Comparison of ENCODE assay signal across 16 cellular contexts in the genomic region with DNA sequence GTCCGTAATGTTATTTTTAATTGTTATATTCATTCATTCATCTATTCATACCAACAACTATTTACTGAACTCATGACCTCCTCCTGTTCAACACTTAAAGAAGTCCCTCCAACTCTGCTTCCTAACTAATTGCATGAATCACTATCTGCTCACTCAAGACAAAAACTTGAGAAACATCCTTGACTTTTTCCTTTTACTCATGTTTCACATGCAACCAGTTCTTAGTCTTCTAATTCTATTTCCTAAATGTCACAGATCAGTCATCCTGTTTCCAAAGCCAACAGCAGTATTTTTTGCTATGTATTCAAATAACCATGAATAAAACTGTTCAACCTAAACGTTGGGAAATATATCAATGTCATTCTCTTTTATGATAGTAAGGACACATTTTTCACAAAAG.
"Had no signal": no experiment of that assay in that cellular context is flagged by ENCODE, and none has a peak within 500 bp of the region (broad histone marks: within the 10 kb centered on the region; RNA-seq: fewer than 3 reads in every experiment).

No MANE protein-coding gene starts in this region.

- H3K4me1 ChIP-seq: left ventricle myocardium inferior, parathyroid adenoma, stomach had no signal

- H2AFZ ChIP-seq: parathyroid adenoma had no signal

- H3K27ac Mint-ChIP-seq: activated naive CD8-positive, alpha-beta T cell treated with anti-CD3 and anti-CD28 coated beads, Interleukin-2, amount 50 U/mL, for 24 hours; activated T-helper 17 cell treated with anti-CD3 and anti-CD28 coated beads, Interleukin-2, amount 50 U/mL, for 72 hours; memory B cell; naive thymus-derived CD8-positive, alpha-beta T cell had no signal

- ATAC-seq: activated naive CD8-positive, alpha-beta T cell treated with anti-CD3 and anti-CD28 coated beads, Interleukin-2, amount 50 U/mL, for 24 hours; activated T-helper 17 cell treated with anti-CD3 and anti-CD28 coated beads, Interleukin-2, amount 50 U/mL, for 72 hours; naive thymus-derived CD8-positive, alpha-beta T cell had no signal

- H3K4me3 Mint-ChIP-seq: activated naive CD8-positive, alpha-beta T cell treated with anti-CD3 and anti-CD28 coated beads, Interleukin-2, amount 50 U/mL, for 24 hours; activated T-helper 17 cell treated with anti-CD3 and anti-CD28 coated beads, Interleukin-2, amount 50 U/mL, for 72 hours; memory B cell; naive thymus-derived CD8-positive, alpha-beta T cell had no signal

- H3K27me3 Mint-ChIP-seq: activated naive CD8-positive, alpha-beta T cell treated with anti-CD3 and anti-CD28 coated beads, Interleukin-2, amount 50 U/mL, for 24 hours; memory B cell had no signal

- H3K27ac ChIP-seq: cardiac muscle cell, esophagus muscularis mucosa, left ventricle myocardium inferior, neutrophil, parathyroid adenoma, stomach, thoracic aorta, VCaP had no signal

- H3K36me3 Mint-ChIP-seq: memory B cell; naive thymus-derived CD8-positive, alpha-beta T cell had no signal

- H3K79me2 ChIP-seq: parathyroid adenoma had no signal

- DNase-seq: activated CD4-positive, alpha-beta T cell treated with anti-CD3 and anti-CD28 coated beads, Interleukin-2, amount 50 U/mL, for 48 hours; activated naive CD4-positive, alpha-beta T cell treated with Interleukin-2 at 50 U/mL for 16 hours; activated naive CD8-positive, alpha-beta T cell treated with anti-CD3 and anti-CD28 coated beads, Interleukin-2, amount 50 U/mL, for 24 hours; left ventricle myocardium inferior; naive thymus-derived CD8-positive, alpha-beta T cell; stimulated activated CD4-positive, alpha-beta T cell treated with anti-CD3 and anti-CD28 coated beads, Interleukin-12 subunit alpha, Interleukin-12 subunit beta, amount 100 ng/mL, for 4 hours; stimulated activated CD4-positive, alpha-beta T cell treated with anti-CD3 and anti-CD28 coated beads, Interleukin-2, amount 100 ng/mL, for 24 hours; stomach had no signal

- H3K4me1 Mint-ChIP-seq: activated naive CD8-positive, alpha-beta T cell treated with anti-CD3 and anti-CD28 coated beads, Interleukin-2, amount 50 U/mL, for 24 hours; activated T-helper 17 cell treated with anti-CD3 and anti-CD28 coated beads, Interleukin-2, amount 50 U/mL, for 72 hours; memory B cell; naive thymus-derived CD8-positive, alpha-beta T cell had no signal

- H3K9me3 Mint-ChIP-seq: activated T-helper 17 cell treated with anti-CD3 and anti-CD28 coated beads, Interleukin-2, amount 50 U/mL, for 72 hours; memory B cell had no signal

- H3K27me3 ChIP-seq: cardiac muscle cell, esophagus muscularis mucosa, neutrophil, stomach had no signal

- H3K9me3 ChIP-seq: esophagus muscularis mucosa, left ventricle myocardium inferior, neutrophil, stomach, thoracic aorta had no signal

- H3K36me3 ChIP-seq: cardiac muscle cell, esophagus muscularis mucosa, left ventricle myocardium inferior, neutrophil, stomach, thoracic aorta had no signal

- H3K4me3 ChIP-seq: cardiac muscle cell, esophagus muscularis mucosa, left ventricle myocardium inferior, stomach, thoracic aorta had no signal

- H3K9ac ChIP-seq: parathyroid adenoma had no signal
